1 cellular context compared by ENCODE assay signal in genomic region chr19:48540110-48540509, GRCh38.
TF ChIP-seq lines count a peak whose summit lies in the region.

No MANE protein-coding gene starts in this region.

TF ChIP-seq in GM23338, 12 proteins besides CTCF, POLR2A, EP300 and RAD21:
- TF ChIP-seq ETS1 (IDR thresholded peaks at IDR 0.05) = no peak
- no peak for TF ChIP-seq EZH2phosphoT487 (IDR thresholded peaks at IDR 0.05; ENCODE audit: unreplicated experiment)
- no peak for TF ChIP-seq ZNF114 (CRISPR knock-in tag; IDR thresholded peaks at IDR 0.05)
- TF ChIP-seq REST (IDR thresholded peaks at IDR 0.05; ENCODE audit: unreplicated experiment) = no peak
- no peak for TF ChIP-seq NANOG (IDR thresholded peaks at IDR 0.05; ENCODE audit: borderline replicate concordance)
- no peak for TF ChIP-seq JUNB (IDR thresholded peaks at IDR 0.05; ENCODE audit: unreplicated experiment)
- no peak for TF ChIP-seq POLR2AphosphoS5 (IDR thresholded peaks at IDR 0.05; ENCODE audit: low read depth)
TF ChIP-seq in GM23338: peak in this region for 0.
